In genomic region chr2:205411558-205411957, GRCh38 we compare ENCODE assay signal across 19 cellular contexts.
A peak's percentile ranks its signal among the peaks of the same experiment; 100 is the strongest.
DNase-seq lines count a peak whose midpoint lies in the region; ATAC-seq, FAIRE-seq and TF ChIP-seq lines count a peak whose summit lies in the region.
"Had no signal": no experiment of that assay in that cellular context is flagged by ENCODE, and none has a peak within 500 bp of the region (broad histone marks: within the 10 kb centered on the region; RNA-seq: fewer than 3 reads in every experiment).

No MANE protein-coding gene starts in this region.

- in situ Hi-C loops in G401 (cut with HindIII; ENCODE audit: low sequenced_read_pairs) (no loop called here), HAP-1 (cut with MboI; ENCODE audit: low sequenced_read_pairs) (no loop called here)

- FAIRE-seq in small intestine (lab: Jason Lieb, UNC) = no peak

- H3K4me1 ChIP-seq in body of pancreas = peaks cover 27% of the 10 kb centered on the region
- peaks cover 2 to 9% of the 10 kb centered on the region in 2 donors for H3K4me1 ChIP-seq in small intestine (ENCODE audit: control insufficient read depth in 2 of 2, insufficient read depth in 1 of 2, low read depth in 1 of 2, low read length in 1 of 2)
- no peaks in the 10 kb centered on the region for H3K4me1 ChIP-seq in HAP-1

- DNase-seq in G401 (ENCODE audit: low spot score) (peak; percentile 43), body of pancreas (peak; percentile 82 to 90 (median 89)), inferior parietal cortex (ENCODE audit: extremely low spot score) (peak; percentile 18), small intestine (peak; percentile 93), NCI-H1092 (lab: John Stamatoyannopoulos, UW) (no peak), HAP-1 (ENCODE audit: low spot score in 2 of 2) (no peak)
- DNase-seq: activated CD4-positive, CD25-positive, alpha-beta regulatory T cell treated with anti-CD3 and anti-CD28 coated beads, Interleukin-2, amount 50 U/mL, for 72 hours; activated CD8-positive, alpha-beta memory T cell treated with anti-CD3 and anti-CD28 coated beads for 24 hours; activated T-cell treated with anti-CD3 and anti-CD28 coated beads, Interleukin-2, amount 50 U/mL, for 72 hours; NCI-H1417 treated with DMSO at 0.1 percent for 48 hours; NCI-H2107; NCI-H69; sigmoid colon had no signal

- H3K27ac ChIP-seq in body of pancreas (no peak overlapping the region), small intestine (ENCODE audit: low read depth in 1 of 2, low read length in 1 of 2) (no peak overlapping the region)
- H3K27ac ChIP-seq: coronary artery, sigmoid colon, thoracic aorta had no signal

- TF ChIP-seq POLR2A in body of pancreas (IDR thresholded peaks at IDR 0.05) = no peak

- H3K9me3 ChIP-seq in body of pancreas = no peaks in the 10 kb centered on the region
- no peaks in the 10 kb centered on the region for H3K9me3 ChIP-seq in small intestine (ENCODE audit: control insufficient read depth, low read depth)
- H3K9me3 ChIP-seq in HAP-1 = no peaks in the 10 kb centered on the region
- H3K9me3 ChIP-seq: sigmoid colon, thoracic aorta had no signal

- peak; percentile 96 for ATAC-seq in body of pancreas
- ATAC-seq in HG02588 (IDR thresholded peaks at IDR 0.05; ENCODE audit: unreplicated experiment) = no peak
- ATAC-seq: activated naive CD4-positive, alpha-beta T cell treated with anti-CD3 and anti-CD28 coated beads, Interleukin-2, amount 50 U/mL, for 72 hours; activated T-cell treated with anti-CD3 and anti-CD28 coated beads, Interleukin-2, amount 50 U/mL, for 72 hours; stimulated activated effector memory CD8-positive, alpha-beta T cell treated with anti-CD3 and anti-CD28 coated beads, Interleukin-12 subunit alpha, Interleukin-12 subunit beta, amount 100 ng/mL, for 72 hours had no signal

- H3K36me3 ChIP-seq in body of pancreas (replicated peaks in 1 of 2; ENCODE audit: insufficient read depth in 1 of 2, low read depth in 2 of 2) (no peaks in the 10 kb centered on the region), small intestine (ENCODE audit: control insufficient read depth in 2 of 2, insufficient read depth in 2 of 2, low read length in 2 of 2) (no peaks in the 10 kb centered on the region), HAP-1 (replicated peaks) (no peaks in the 10 kb centered on the region)
- H3K36me3 ChIP-seq: sigmoid colon, thoracic aorta had no signal

- no peaks in the 10 kb centered on the region for H3K27me3 ChIP-seq in body of pancreas
- no peaks in the 10 kb centered on the region for H3K27me3 ChIP-seq in small intestine (ENCODE audit: control insufficient read depth in 2 of 2, insufficient read depth in 2 of 2, low read length in 2 of 2)
- peaks cover 4% of the 10 kb centered on the region; the same call in 1 of the 2 replicates for H3K27me3 ChIP-seq in HAP-1 (ENCODE audit: low read depth)
- H3K27me3 ChIP-seq: sigmoid colon had no signal

- no peak for TF ChIP-seq CTCF in body of pancreas (IDR thresholded peaks at IDR 0.05)

- H3K4me3 ChIP-seq in body of pancreas (no peak overlapping the region), small intestine (ENCODE audit: low read depth in 1 of 2, low read length in 2 of 2) (no peak overlapping the region), HAP-1 (no peak overlapping the region)
- H3K4me3 ChIP-seq: coronary artery, lung, sigmoid colon, thoracic aorta had no signal

- WGBS in body of pancreas, 2 donors = 30 to 32% methylated on average over 4 of the region's 4 CpGs
- 15 to 43% (median 28%) methylated on average over 4 of the region's 4 CpGs for WGBS in small intestine, 3 donors

- intact Hi-C loops in body of pancreas (cut with DNase I) = no loop called here

Comparison
In these comparisons a context has a peak if more than half of its experiments do, and no peak if none do; other contexts are left out.
1. DNase-seq: peak in G401 (single experiment), body of pancreas (4 of 4), inferior parietal cortex (single experiment) and small intestine (single experiment); none in NCI-H1092 (single experiment) and HAP-1 (0 of 2).